In the genomic region with DNA sequence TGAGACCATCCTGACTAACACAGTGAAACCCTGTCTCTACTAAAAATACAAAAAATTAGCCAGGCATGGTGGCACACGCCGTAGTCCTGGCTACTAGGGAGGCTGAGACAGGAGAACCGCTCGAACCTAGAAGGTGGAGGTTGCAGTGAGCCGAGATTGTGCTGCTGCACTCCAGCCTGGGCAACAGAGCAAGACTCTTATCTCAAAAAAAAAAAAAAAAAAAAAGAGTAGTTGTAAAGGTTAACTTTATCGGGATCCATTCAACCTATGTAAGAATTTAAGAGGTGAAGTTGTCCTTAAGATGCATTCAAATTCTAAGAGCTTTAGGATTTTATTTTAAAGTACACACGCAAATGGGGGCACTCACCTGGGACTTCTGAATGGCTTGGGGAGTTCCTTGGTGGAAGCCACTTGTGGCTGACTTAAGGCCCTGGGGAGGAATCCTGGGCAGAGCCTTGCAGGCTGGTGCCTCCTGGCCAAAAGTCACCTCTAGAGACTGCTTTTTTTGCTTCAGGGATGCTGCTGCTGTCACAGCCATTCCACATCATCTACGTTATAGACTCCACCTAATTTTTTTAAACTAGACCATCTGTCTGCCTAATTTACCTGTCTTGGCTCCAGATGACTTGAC, we compare ENCODE assay signal across 1 cellular context.
TF ChIP-seq lines count a peak whose summit lies in the region.

No MANE protein-coding gene starts in this region.

TF ChIP-seq in H1, 55 proteins besides CTCF, POLR2A, EP300 and RAD21:
- TF ChIP-seq KDM4A (IDR thresholded peaks at IDR 0.05; ENCODE audit: low read depth, low read length, severe bottlenecking) (no peak), SIN3A (conservative IDR thresholded peaks at IDR 0.05 in 1 of 2, IDR thresholded peaks at IDR 0.05 in 1 of 2; ENCODE audit: low read depth in 1 of 2, low read length in 2 of 2) (no peak), HDAC2 (IDR thresholded peaks at IDR 0.05; ENCODE audit: borderline replicate concordance in 1 of 2, low read depth in 2 of 2, low read length in 2 of 2) (no peak), GTF2F1 (IDR thresholded peaks at IDR 0.05; ENCODE audit: borderline replicate concordance, low read depth, low read length) (no peak), NRF1 (IDR thresholded peaks at IDR 0.05; ENCODE audit: low read depth, low read length) (no peak), JUND (IDR thresholded peaks at IDR 0.05; ENCODE audit: low read length) (no peak), YY1 (IDR thresholded peaks at IDR 0.05; ENCODE audit: low read depth, low read length) (no peak), MAFK (IDR thresholded peaks at IDR 0.05; ENCODE audit: low read depth, low read length) (no peak), SIRT6 (IDR thresholded peaks at IDR 0.05; ENCODE audit: low read length) (no peak), SP4 (IDR thresholded peaks at IDR 0.05; ENCODE audit: low read length) (no peak), TEAD4 (IDR thresholded peaks at IDR 0.05; ENCODE audit: low read depth, low read length) (no peak), SAP30 (IDR thresholded peaks at IDR 0.05; ENCODE audit: insufficient read depth, insufficient replicate concordance, low read length) (no peak), TAF1 (IDR thresholded peaks at IDR 0.05; ENCODE audit: low read depth, low read length) (no peak), SRF (IDR thresholded peaks at IDR 0.05; ENCODE audit: low read depth, low read length) (no peak), FOSL1 (IDR thresholded peaks at IDR 0.05; ENCODE audit: insufficient read depth, low read depth, low read length) (no peak)
- TF ChIP-seq, protein P1, sequence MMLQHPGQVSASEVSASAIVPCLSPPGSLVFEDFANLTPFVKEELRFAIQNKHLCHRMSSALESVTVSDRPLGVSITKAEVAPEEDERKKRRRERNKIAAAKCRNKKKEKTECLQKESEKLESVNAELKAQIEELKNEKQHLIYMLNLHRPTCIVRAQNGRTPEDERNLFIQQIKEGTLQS (IDR thresholded peaks at IDR 0.05; ENCODE audit: insufficient read depth, low read depth, low read length): no peak
- TF ChIP-seq, protein P2, sequence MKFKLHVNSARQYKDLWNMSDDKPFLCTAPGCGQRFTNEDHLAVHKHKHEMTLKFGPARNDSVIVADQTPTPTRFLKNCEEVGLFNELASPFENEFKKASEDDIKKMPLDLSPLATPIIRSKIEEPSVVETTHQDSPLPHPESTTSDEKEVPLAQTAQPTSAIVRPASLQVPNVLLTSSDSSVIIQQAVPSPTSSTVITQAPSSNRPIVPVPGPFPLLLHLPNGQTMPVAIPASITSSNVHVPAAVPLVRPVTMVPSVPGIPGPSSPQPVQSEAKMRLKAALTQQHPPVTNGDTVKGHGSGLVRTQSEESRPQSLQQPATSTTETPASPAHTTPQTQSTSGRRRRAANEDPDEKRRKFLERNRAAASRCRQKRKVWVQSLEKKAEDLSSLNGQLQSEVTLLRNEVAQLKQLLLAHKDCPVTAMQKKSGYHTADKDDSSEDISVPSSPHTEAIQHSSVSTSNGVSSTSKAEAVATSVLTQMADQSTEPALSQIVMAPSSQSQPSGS (IDR thresholded peaks at IDR 0.05; ENCODE audit: low read length): no peak
